Comparison of ENCODE assay signal across 8 cellular contexts in the genomic region with DNA sequence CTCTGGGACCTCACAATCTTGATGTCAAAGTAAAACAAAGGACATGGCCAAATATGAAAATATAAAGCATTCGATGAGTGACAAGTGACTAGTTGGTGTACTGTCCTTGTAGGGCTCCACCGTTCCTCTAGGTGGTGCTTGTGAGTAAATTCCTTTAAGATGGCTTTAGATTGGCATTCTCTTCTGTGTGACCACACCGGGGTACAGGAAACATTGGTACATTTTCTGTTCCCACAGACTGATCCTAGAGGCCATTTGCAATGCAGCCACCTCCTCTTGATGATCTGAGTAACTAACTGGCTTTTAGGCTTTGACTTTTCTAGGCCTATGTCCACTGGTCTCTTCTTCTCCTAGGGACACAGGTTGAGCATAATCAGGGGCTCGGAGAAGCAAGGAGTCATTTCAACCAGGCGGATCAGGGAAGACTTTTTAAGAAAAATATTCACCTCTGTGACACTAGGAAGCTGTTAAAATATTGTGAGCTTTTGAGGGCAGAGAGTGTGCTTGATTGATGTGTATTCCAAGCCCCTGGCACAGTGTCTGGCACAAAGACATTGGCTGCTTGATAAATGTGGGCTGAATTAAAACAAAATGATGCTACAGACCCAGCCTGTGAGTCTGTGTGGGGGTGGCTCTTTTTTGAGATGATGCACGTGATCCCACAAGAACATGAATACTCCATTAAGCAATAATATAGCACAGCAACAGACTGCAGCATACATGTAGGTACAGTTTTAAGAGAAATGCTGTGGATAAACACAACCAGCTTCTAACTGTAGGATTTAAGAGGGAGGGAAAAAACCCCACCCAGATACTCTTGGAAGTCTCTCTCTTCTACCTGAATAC. TPM values are rescaled to one million over a fixed set of nuclear protein-coding genes. Genes with fewer than 3 reads are reported as not detected.
A peak's percentile ranks its signal among the peaks of the same experiment; 100 is the strongest.
DNase-seq lines count a peak whose midpoint lies in the region; ATAC-seq and TF ChIP-seq lines count a peak whose summit lies in the region.

No MANE protein-coding gene starts in this region.

- H3K4me1 ChIP-seq in ACC112 (ENCODE audit: control insufficient read depth, insufficient read depth, low read length, unreplicated experiment) = peaks cover 34% of the 10 kb centered on the region
- H3K4me1 ChIP-seq in left ventricle myocardium inferior = peaks cover 27% of the 10 kb centered on the region
- H3K4me1 ChIP-seq in smooth muscle cell (ENCODE audit: low read depth) = peaks cover 5% of the 10 kb centered on the region

- no peaks in the 10 kb centered on the region for H3K9me3 ChIP-seq in left ventricle myocardium inferior (replicated peaks)
- H3K9me3 ChIP-seq in smooth muscle cell (replicated peaks; ENCODE audit: low read depth) = no peaks in the 10 kb centered on the region

- H2AFZ ChIP-seq in ACC112 (ENCODE audit: low read length, unreplicated experiment) (no peak overlapping the region), smooth muscle cell (ENCODE audit: low read depth) (no peak overlapping the region)

- H3K4me3 Mint-ChIP-seq in activated naive CD4-positive, alpha-beta T cell treated with anti-CD3 and anti-CD28 coated beads, Interleukin-2, amount 10 ng/mL, durations not matched to agents 7 days and 5 days = no peak overlapping the region

- H3K27me3 Mint-ChIP-seq in activated naive CD4-positive, alpha-beta T cell treated with anti-CD3 and anti-CD28 coated beads, Interleukin-2, amount 10 ng/mL, durations not matched to agents 7 days and 5 days = no peaks in the 10 kb centered on the region

- no peak overlapping the region for H3K27ac Mint-ChIP-seq in activated naive CD4-positive, alpha-beta T cell treated with anti-CD3 and anti-CD28 coated beads, Interleukin-2, amount 10 ng/mL, durations not matched to agents 7 days and 5 days

- ATAC-seq in HG03045 (IDR thresholded peaks at IDR 0.05; ENCODE audit: unreplicated experiment) = peak; percentile 59

- DNase-seq in OCI-M1 (lab: John Stamatoyannopoulos, UW) = peak; percentile 74
- DNase-seq in activated naive CD4-positive, alpha-beta T cell treated with anti-CD3 and anti-CD28 coated beads, Interleukin-2, amount 10 ng/mL, durations not matched to agents 7 days and 5 days = peak; percentile 57
- no peak for DNase-seq in left ventricle myocardium inferior
- DNase-seq in smooth muscle cell (lab: John Stamatoyannopoulos, UW; ENCODE audit: unreplicated experiment) = no peak
- DNase-seq in GM19238 (ENCODE audit: insufficient read length, low spot score) = no peak

- no peak overlapping the region for H3K9ac ChIP-seq in smooth muscle cell (ENCODE audit: low read depth)

- H3K27ac ChIP-seq in ACC112 (ENCODE audit: low read depth, low read length) (peak overlapping the region; percentile 58), left ventricle myocardium inferior (replicated peaks) (no peak overlapping the region), smooth muscle cell (ENCODE audit: low read depth) (no peak overlapping the region)

- H3F3A ChIP-seq in smooth muscle cell (ENCODE audit: low read depth) = no peaks in the 10 kb centered on the region

- H4K20me1 ChIP-seq in smooth muscle cell (ENCODE audit: low read depth) = no peaks in the 10 kb centered on the region

- H3K4me2 ChIP-seq in smooth muscle cell = no peak overlapping the region

- peaks cover 17% of the 10 kb centered on the region for H3K4me1 Mint-ChIP-seq in activated naive CD4-positive, alpha-beta T cell treated with anti-CD3 and anti-CD28 coated beads, Interleukin-2, amount 10 ng/mL, durations not matched to agents 7 days and 5 days

- H3K36me3 ChIP-seq in ACC112 (ENCODE audit: insufficient read depth, low read length) (peaks cover 23% of the 10 kb centered on the region), left ventricle myocardium inferior (no peaks in the 10 kb centered on the region), smooth muscle cell (ENCODE audit: low read depth) (no peaks in the 10 kb centered on the region)

- H3K4me3 ChIP-seq in ACC112 (ENCODE audit: low read depth, low read length) = no peak overlapping the region
- H3K4me3 ChIP-seq in left ventricle myocardium inferior = no peak overlapping the region
- H3K4me3 ChIP-seq in smooth muscle cell = no peak overlapping the region

- CTCF ChIA-PET in activated naive CD4-positive, alpha-beta T cell treated with anti-CD3 and anti-CD28 coated beads, Interleukin-2, amount 10 ng/mL, durations not matched to agents 7 days and 5 days (lab: Charles Lee) = interaction anchor here (0.8 to 1.7 kb wide), 11 partner anchors 10 to 833 kb away, joined by 3 to 7 read pairs (median 3); a partner anchor contains a TSS

- 56% methylated on average over 6 of the region's 6 CpGs for WGBS in smooth muscle cell (ENCODE audit: low lambda C conversion rate)

- intact Hi-C loops in left ventricle myocardium inferior (cut with micrococcal nuclease) = no loop called here

- peaks cover 32% of the 10 kb centered on the region for H3K36me3 Mint-ChIP-seq in activated naive CD4-positive, alpha-beta T cell treated with anti-CD3 and anti-CD28 coated beads, Interleukin-2, amount 10 ng/mL, durations not matched to agents 7 days and 5 days

- H3K27me3 ChIP-seq in ACC112 (ENCODE audit: insufficient read depth, low read length) (no peaks in the 10 kb centered on the region), left ventricle myocardium inferior (ENCODE audit: low read depth) (no peaks in the 10 kb centered on the region), smooth muscle cell (ENCODE audit: low read depth) (no peaks in the 10 kb centered on the region)

- TF ChIP-seq CTCF in GM12873 (IDR thresholded peaks at IDR 0.05; ENCODE audit: insufficient read depth, low read depth, low read length, missing control alignments) = peak; percentile 91
- TF ChIP-seq CTCF in left ventricle myocardium inferior (IDR thresholded peaks at IDR 0.05; ENCODE audit: borderline replicate concordance) = peak; percentile 84
- TF ChIP-seq CTCF in smooth muscle cell (IDR thresholded peaks at IDR 0.05; ENCODE audit: borderline replicate concordance, insufficient read depth, poor library complexity, severe bottlenecking) = peak; percentile 54

- H3K79me2 ChIP-seq in ACC112 (ENCODE audit: control insufficient read depth, insufficient read depth, low read length, unreplicated experiment) (peaks cover 32% of the 10 kb centered on the region), smooth muscle cell (ENCODE audit: low read depth) (no peaks in the 10 kb centered on the region)

- H3K9me3 Mint-ChIP-seq in activated naive CD4-positive, alpha-beta T cell treated with anti-CD3 and anti-CD28 coated beads, Interleukin-2, amount 10 ng/mL, durations not matched to agents 7 days and 5 days = no peaks in the 10 kb centered on the region

RNA-seq across cellular contexts. Expression of a gene that starts 21.0 kb away (rescaled TPM):
- total RNA-seq in left ventricle myocardium inferior (2.6 TPM), smooth muscle cell (3.3 and 13.9 TPM in 2 replicates)
- polyA plus RNA-seq in smooth muscle cell = 2.4 and 9.1 TPM in 2 replicates

RNA-seq across cellular contexts. Expression of a gene that starts 52.3 kb away (rescaled TPM):
- 30.1 TPM for total RNA-seq in left ventricle myocardium inferior
- total RNA-seq in smooth muscle cell = 4.3 and 4.4 TPM in 2 replicates
- 6.9 and 15.6 TPM in 2 replicates for polyA plus RNA-seq in smooth muscle cell

Comparison
In these comparisons a context has a peak if more than half of its experiments do, and no peak if none do; other contexts are left out.
1. DNase-seq: peak in OCI-M1 (single experiment) and activated naive CD4-positive, alpha-beta T cell treated with anti-CD3 and anti-CD28 coated beads, Interleukin-2, amount 10 ng/mL, durations not matched to agents 7 days and 5 days (single experiment); none in left ventricle myocardium inferior (single experiment), smooth muscle cell (single experiment) and GM19238 (single experiment).
2. Peak in every context shown above with its lines, with median percentiles within 50 percentile points of each other: CTCF ChIP-seq.